Comparison of ENCODE assay signal across 36 cellular contexts in the genomic region with DNA sequence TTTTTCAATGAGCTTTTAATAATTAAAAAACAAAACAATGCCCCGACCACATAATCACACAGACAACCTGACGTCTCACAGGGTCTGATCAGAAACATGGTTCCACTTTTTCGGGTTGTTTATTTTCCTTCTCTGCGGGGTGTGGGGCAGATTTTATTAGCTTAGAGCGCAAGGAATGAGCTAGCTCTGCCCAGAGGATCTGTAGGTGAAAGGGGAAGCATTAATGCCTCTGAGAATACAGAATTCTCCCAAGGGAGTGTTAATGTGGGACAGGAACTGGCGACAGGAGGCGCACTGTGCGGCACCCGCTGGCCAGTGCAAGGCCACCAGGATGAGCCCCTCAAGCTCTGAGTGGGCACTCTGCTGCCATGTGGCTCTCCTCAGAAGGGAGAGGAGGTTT.
"Had no signal": no experiment of that assay in that cellular context is flagged by ENCODE, and none has a peak within 500 bp of the region (broad histone marks: within the 10 kb centered on the region; RNA-seq: fewer than 3 reads in every experiment).

No MANE protein-coding gene starts in this region.

- FAIRE-seq: astrocyte, RCC 7860 had no signal

- H3K4me1 ChIP-seq: adrenal gland had no signal

- H3K4me3 ChIP-seq: adrenal gland, PC-9 had no signal

- H3K27me3 ChIP-seq: adrenal gland had no signal

- H2AFZ ChIP-seq: PC-9 had no signal

- H3K9me3 ChIP-seq: adrenal gland had no signal

- H3K4me2 ChIP-seq: PC-9 had no signal

- DNase-seq: activated CD4-positive, alpha-beta memory T cell treated with anti-CD3 and anti-CD28 coated beads, Interleukin-2, amount 10 ng/mL, durations not matched to agents 7 days and 5 days; activated CD4-positive, alpha-beta T cell treated with anti-CD3 and anti-CD28 coated beads for 1 hour; activated CD4-positive, alpha-beta T cell treated with anti-CD3 and anti-CD28 coated beads for 48 hours; activated CD4-positive, CD25-positive, alpha-beta regulatory T cell; activated gamma-delta T cell; activated naive CD4-positive, alpha-beta T cell treated with Interleukin-2 at 50 U/mL for 16 hours; activated T-cell treated with anti-CD3 and anti-CD28 coated beads, Interleukin-2, amount 50 U/mL, for 24 hours; adrenal gland; caudate nucleus; cerebellar nuclear complex; KG1; MM.1S; MV-4-11; NCI-H1092 treated with DMSO at 0.1 percent for 48 hours; NCI-H1417; NCI-H146; NCI-H187; NCI-H2029 treated with DMSO at 0.1 percent for 48 hours; NCI-H2107; NCI-H2171; NCI-H510A; NCI-H526; NCI-H748 treated with DMSO at 0.1 percent for 48 hours; NK-92 treated with Interleukin-12 subunit alpha and Interleukin-12 subunit beta, amount 100 ng/mL, for 24 hours; PC-9; SIG-M5; SW 1271; T-helper 1 cell; T-helper 2 cell; T1000; WERI-Rb-1 had no signal

- ATAC-seq: activated naive CD4-positive, alpha-beta T cell treated with anti-CD3 and anti-CD28 coated beads, Interleukin-2, amount 50 U/mL, for 72 hours; Right ventricle myocardium inferior had no signal

- H3K27ac ChIP-seq: adrenal gland, PC-9, RWPE1, WERI-Rb-1 had no signal

- H3K36me3 ChIP-seq: adrenal gland had no signal
